21 cellular contexts compared by ENCODE assay signal in genomic region chr16:15654591-15654990, GRCh38.
"Had no signal": no experiment of that assay in that cellular context is flagged by ENCODE, and none has a peak within 500 bp of the region (broad histone marks: within the 10 kb centered on the region; RNA-seq: fewer than 3 reads in every experiment).

No MANE protein-coding gene starts in this region.

- ATAC-seq: activated T-cell treated with anti-CD3 and anti-CD28 coated beads, Interleukin-2, amount 50 U/mL, for 72 hours; SK-N-SH treated with all-trans-retinoic acid at 6 μM for 48 hours; WTC11 had no signal

- H3K4me3 ChIP-seq: Peyer's patch, SJSA1 had no signal

- DNase-seq: activated CD4-positive, alpha-beta T cell treated with anti-CD3 and anti-CD28 coated beads for 1 hour; activated CD4-positive, alpha-beta T cell treated with anti-CD3 and anti-CD28 coated beads, Interleukin-2, amount 10 ng/mL, durations not matched to agents 24 days and 14 days; activated CD4-positive, alpha-beta T cell treated with anti-CD3 and anti-CD28 coated beads, Interleukin-2, amount 50 U/mL, for 48 hours; activated CD8-positive, alpha-beta memory T cell treated with anti-CD3 and anti-CD28 coated beads, Interleukin-2, amount 50 U/mL, for 4 hours; activated gamma-delta T cell treated with Interleukin-2 at 50 U/mL for 16 hours; activated naive CD4-positive, alpha-beta T cell treated with anti-CD3 and anti-CD28 coated beads, Interleukin-2, amount 10 ng/mL, durations not matched to agents 7 days and 5 days; activated naive CD8-positive, alpha-beta T cell treated with anti-CD3 and anti-CD28 coated beads for 36 hours; activated T-cell treated with anti-CD3 and anti-CD28 coated beads, Interleukin-2, amount 50 U/mL, for 72 hours; Kasumi-1; NCI-H1048; NCI-H146; NCI-H187 treated with DMSO at 0.1 percent for 48 hours; NCI-H2081 treated with DMSO at 0.1 percent for 48 hours; NCI-H446; NCI-H524; SHP77; SW 1271 had no signal

- H3K9me3 ChIP-seq: Peyer's patch, SJSA1 had no signal

- H3K27me3 ChIP-seq: Peyer's patch, SJSA1 had no signal

- H3K27ac ChIP-seq: SJSA1 had no signal
